ENCODE assay signal across 12 cellular contexts in the genomic region with DNA sequence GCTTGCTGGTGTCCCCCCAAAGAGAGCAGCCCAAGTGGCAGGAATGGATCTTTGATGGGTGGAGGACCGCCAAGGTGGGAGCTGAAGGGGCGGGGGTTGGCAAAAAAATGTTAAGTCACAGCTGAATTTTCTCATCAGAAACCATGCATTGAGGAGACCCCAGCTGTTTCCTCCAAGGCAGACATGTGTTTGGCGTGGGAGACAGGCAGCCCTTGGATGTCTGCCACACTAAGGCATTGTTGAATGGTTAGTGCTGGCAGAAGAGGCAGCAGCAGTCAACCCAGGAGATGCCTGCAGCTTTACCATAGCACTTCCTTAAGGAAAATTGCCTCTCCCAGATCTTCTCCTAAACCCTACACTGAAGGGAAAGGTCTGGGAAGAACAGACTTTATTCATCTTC.
DNase-seq lines count a peak whose midpoint lies in the region; ATAC-seq and TF ChIP-seq lines count a peak whose summit lies in the region.
"Had no signal": no experiment of that assay in that cellular context is flagged by ENCODE, and none has a peak within 500 bp of the region (broad histone marks: within the 10 kb centered on the region; RNA-seq: fewer than 3 reads in every experiment).

No MANE protein-coding gene starts in this region.

- no peaks in the 10 kb centered on the region for H3K27me3 ChIP-seq in WERI-Rb-1 (ENCODE audit: insufficient read depth, low read depth, severe bottlenecking)

- no peaks in the 10 kb centered on the region for H3K9me3 ChIP-seq in WERI-Rb-1 (ENCODE audit: severe bottlenecking)

- H3K4me3 ChIP-seq in fibroblast of pulmonary artery (replicated peaks; ENCODE audit: low read depth, low read length): no peak overlapping the region
- H3K4me3 ChIP-seq in WERI-Rb-1 (ENCODE audit: low read depth, low read length): no peak overlapping the region

- ATAC-seq in GM19467 (IDR thresholded peaks at IDR 0.05; ENCODE audit: unreplicated experiment): no peak

- peak; percentile 54 for DNase-seq in Ammon's horn (ENCODE audit: low spot score)
- peak; percentile 65 for DNase-seq in NCI-H1694 treated with DMSO at 0.1 percent for 48 hours (lab: John Stamatoyannopoulos, UW)
- DNase-seq in fibroblast of pulmonary artery (ENCODE audit: low read depth): peak; percentile 38
- peak; percentile 10 for DNase-seq in pulmonary artery endothelial cell (ENCODE audit: low read depth, low spot score)
- DNase-seq in NCI-H2171 treated with DMSO at 0.1 percent for 48 hours (lab: John Stamatoyannopoulos, UW): no peak
- DNase-seq in WERI-Rb-1: no peak
- DNase-seq: ACHN; C1 segment of cervical spinal cord; CD4-positive, alpha-beta T cell; HCEC 1CT; HFFc6 had no signal

- H3K27ac ChIP-seq in WERI-Rb-1: no peak overlapping the region

- H3K36me3 ChIP-seq in WERI-Rb-1: no peaks in the 10 kb centered on the region

- no peak for TF ChIP-seq CTCF in fibroblast of pulmonary artery (IDR thresholded peaks at IDR 0.05; ENCODE audit: low read length, missing control alignments)
- no peak for TF ChIP-seq CTCF in WERI-Rb-1 (IDR thresholded peaks at IDR 0.05; ENCODE audit: low read depth, low read length)

Comparison
In these comparisons a context has a peak if more than half of its experiments do, and no peak if none do; other contexts are left out.
1. DNase-seq: peak in Ammon's horn (single experiment), NCI-H1694 treated with DMSO at 0.1 percent for 48 hours (single experiment), fibroblast of pulmonary artery (single experiment) and pulmonary artery endothelial cell (single experiment); none in NCI-H2171 treated with DMSO at 0.1 percent for 48 hours (single experiment) and WERI-Rb-1 (single experiment).